29 cellular contexts compared by ENCODE assay signal in genomic region chr20:22447448-22447778, GRCh38.
"Had no signal": no experiment of that assay in that cellular context is flagged by ENCODE, and none has a peak within 500 bp of the region (broad histone marks: within the 10 kb centered on the region; RNA-seq: fewer than 3 reads in every experiment).

No MANE protein-coding gene starts in this region.

- H3K4me1 ChIP-seq: colonic mucosa, testis, uterus had no signal

- H3K36me3 ChIP-seq: cardiac muscle cell, colonic mucosa, ovary, transverse colon, uterus had no signal

- H3K9me3 ChIP-seq: colonic mucosa, ovary, testis, transverse colon, uterus had no signal

- H3K36me3 Mint-ChIP-seq: naive B cell had no signal

- H3K27me3 Mint-ChIP-seq: activated B cell treated with CpG ODN at 0.5 μM for 24 hours; activated CD8-positive, alpha-beta T cell treated with anti-CD3 and anti-CD28 coated beads for 36 hours; activated T-helper 17 cell treated with anti-CD3 and anti-CD28 coated beads, Interleukin-2, amount 50 U/mL, for 72 hours; progenitor cell of endocrine pancreas had no signal

- H3K27me3 ChIP-seq: colonic mucosa, ovary, testis, transverse colon, uterus had no signal

- FAIRE-seq: endometrium had no signal

- H3K4me3 ChIP-seq: cardiac muscle cell, colonic mucosa, lung, ovary, skin epidermis, testis, transverse colon, uterus had no signal

- ATAC-seq: activated CD8-positive, alpha-beta T cell treated with anti-CD3 and anti-CD28 coated beads for 36 hours; activated T-cell treated with anti-CD3 and anti-CD28 coated beads, Interleukin-2, amount 50 U/mL, for 4 hours; activated T-helper 17 cell treated with anti-CD3 and anti-CD28 coated beads, Interleukin-2, amount 50 U/mL, for 72 hours; sciatic nerve; stimulated activated naive CD8-positive, alpha-beta T cell treated with anti-CD3 and anti-CD28 coated beads, Interleukin-15, Interleukin-2, amounts not matched to agents 100 U/mL and 50 U/mL, for 24 hours had no signal

- H3K4me3 Mint-ChIP-seq: activated B cell treated with CpG ODN at 0.5 μM for 24 hours; activated CD8-positive, alpha-beta T cell treated with anti-CD3 and anti-CD28 coated beads for 36 hours; activated T-cell treated with anti-CD3 and anti-CD28 coated beads, Interleukin-2, amount 50 U/mL, for 4 hours; activated T-helper 17 cell treated with anti-CD3 and anti-CD28 coated beads, Interleukin-2, amount 50 U/mL, for 72 hours; naive B cell; nephron progenitor cell had no signal

- H3K9me3 Mint-ChIP-seq: activated B cell treated with CpG ODN at 0.5 μM for 24 hours; activated CD8-positive, alpha-beta T cell treated with anti-CD3 and anti-CD28 coated beads for 36 hours; nephron progenitor cell had no signal

- H3K4me1 Mint-ChIP-seq: activated B cell treated with CpG ODN at 0.5 μM for 24 hours; activated T-helper 17 cell treated with anti-CD3 and anti-CD28 coated beads, Interleukin-2, amount 50 U/mL, for 72 hours; naive B cell had no signal

- DNase-seq: activated B cell treated with CpG ODN at 0.5 μM for 24 hours; activated CD4-positive, alpha-beta T cell treated with anti-CD3 and anti-CD28 coated beads, Interleukin-2, amount 50 U/mL, for 1 hour; activated CD8-positive, alpha-beta T cell treated with anti-CD3 and anti-CD28 coated beads for 36 hours; activated gamma-delta T cell treated with Interleukin-2 at 50 U/mL for 16 hours; activated naive CD4-positive, alpha-beta T cell treated with anti-CD3 and anti-CD28 coated beads, Interleukin-2, amount 50 U/mL, for 16 hours; activated T-cell treated with anti-CD3 and anti-CD28 coated beads, Interleukin-2, amount 50 U/mL, for 4 hours; cerebellar nuclear complex; colonic mucosa; effector CD8-positive, alpha-beta T cell; erythroblast; head of caudate nucleus; hippocampal formation; naive B cell; nephron progenitor cell; ovary; stimulated activated CD4-positive, alpha-beta T cell treated with anti-CD3 and anti-CD28 coated beads, Interleukin-12 subunit alpha, Interleukin-12 subunit beta, amount 100 ng/mL, for 4 hours; stimulated activated CD4-positive, alpha-beta T cell treated with anti-CD3 and anti-CD28 coated beads, Interleukin-4, amount 100 ng/mL, for 1 hour; stimulated activated naive CD8-positive, alpha-beta T cell treated with anti-CD3 and anti-CD28 coated beads, Interleukin-15, Interleukin-2, amounts not matched to agents 100 U/mL and 50 U/mL, for 24 hours; T-helper 2 cell; testis; transverse colon; uterus had no signal

- H3K27ac ChIP-seq: cardiac muscle cell, colonic mucosa, ovary, skin epidermis, testis, transverse colon, uterus had no signal

- H3K27ac Mint-ChIP-seq: activated B cell treated with CpG ODN at 0.5 μM for 24 hours; activated CD8-positive, alpha-beta T cell treated with anti-CD3 and anti-CD28 coated beads for 36 hours; activated T-helper 17 cell treated with anti-CD3 and anti-CD28 coated beads, Interleukin-2, amount 50 U/mL, for 72 hours; naive B cell; nephron progenitor cell; progenitor cell of endocrine pancreas had no signal
